ENCODE assay signal across 9 cellular contexts in genomic region chr4:173538148-173538902, GRCh38. TPM values are rescaled to one million over a fixed set of nuclear protein-coding genes. Genes with fewer than 3 reads are reported as not detected.
A peak's percentile ranks its signal among the peaks of the same experiment; 100 is the strongest.
DNase-seq lines count a peak whose midpoint lies in the region; ATAC-seq lines count a peak whose summit lies in the region.
"Had no signal": no experiment of that assay in that cellular context is flagged by ENCODE, and none has a peak within 500 bp of the region (broad histone marks: within the 10 kb centered on the region; RNA-seq: fewer than 3 reads in every experiment).

No MANE protein-coding gene starts in this region.

- peak overlapping the region; percentile 53 for H3K27ac ChIP-seq in muscle layer of duodenum (ENCODE audit: low read length)
- H3K27ac ChIP-seq: epithelial cell of prostate had no signal

- H3K4me3 Mint-ChIP-seq in dendritic cell treated with granulocyte-macrophage colony-stimulating factor and Interleukin-4, amounts not matched to agents 40 ng/mL and 50 ng/mL, for 4 days: peak overlapping the region; percentile 74

- peaks cover 84% of the 10 kb centered on the region for H3K27me3 Mint-ChIP-seq in dendritic cell treated with granulocyte-macrophage colony-stimulating factor and Interleukin-4, amounts not matched to agents 40 ng/mL and 50 ng/mL, for 4 days

- peaks cover 25% of the 10 kb centered on the region for H3K4me1 Mint-ChIP-seq in dendritic cell treated with granulocyte-macrophage colony-stimulating factor and Interleukin-4, amounts not matched to agents 40 ng/mL and 50 ng/mL, for 4 days (ENCODE audit: low read depth)

- no peaks in the 10 kb centered on the region for H3K36me3 Mint-ChIP-seq in dendritic cell treated with granulocyte-macrophage colony-stimulating factor and Interleukin-4, amounts not matched to agents 40 ng/mL and 50 ng/mL, for 4 days (ENCODE audit: low read depth)

- no peak overlapping the region for H3K27ac Mint-ChIP-seq in dendritic cell treated with granulocyte-macrophage colony-stimulating factor and Interleukin-4, amounts not matched to agents 40 ng/mL and 50 ng/mL, for 4 days

- ATAC-seq in HG03378 (IDR thresholded peaks at IDR 0.05; ENCODE audit: unreplicated experiment): no peak

- H3K9me3 Mint-ChIP-seq in dendritic cell treated with granulocyte-macrophage colony-stimulating factor and Interleukin-4, amounts not matched to agents 40 ng/mL and 50 ng/mL, for 4 days: no peaks in the 10 kb centered on the region

- DNase-seq in NCI-H1417 treated with DMSO at 0.1 percent for 48 hours (lab: John Stamatoyannopoulos, UW) (peak; percentile 24), HT-29 (ENCODE audit: low spot score) (no peak), NCI-H2171 treated with DMSO at 0.1 percent for 48 hours (lab: John Stamatoyannopoulos, UW) (no peak), Ammon's horn (ENCODE audit: low spot score) (no peak)

- peak overlapping the region; percentile 56 to 66 for H3K4me3 ChIP-seq in muscle layer of duodenum (ENCODE audit: low read depth in 1 of 2, low read length in 2 of 2)

- H3K9me3 ChIP-seq in ES-I3 (ENCODE audit: control insufficient read depth, insufficient read depth, low read length): no peaks in the 10 kb centered on the region; the same call in 1 of the 2 replicates
- H3K9me3 ChIP-seq in muscle layer of duodenum (ENCODE audit: control insufficient read depth in 1 of 2, low read length in 2 of 2): no peaks in the 10 kb centered on the region

- H3K4me1 ChIP-seq in ES-I3 (ENCODE audit: insufficient read depth, low read length) (no peaks in the 10 kb centered on the region), muscle layer of duodenum (ENCODE audit: control insufficient read depth in 1 of 2, insufficient read depth in 2 of 2, low read length in 2 of 2) (peaks cover 5 to 20% of the 10 kb centered on the region in 2 donors)

- peaks cover 20% of the 10 kb centered on the region for H3K27me3 ChIP-seq in muscle layer of duodenum (ENCODE audit: low read depth, low read length)

- peak overlapping the region; percentile 12; the same call in 1 of the 2 replicates for H3K9ac ChIP-seq in ES-I3 (ENCODE audit: low read depth, low read length)

- intact Hi-C loops in dendritic cell treated with granulocyte-macrophage colony-stimulating factor and Interleukin-4, amounts not matched to agents 40 ng/mL and 50 ng/mL, for 4 days (cut with micrococcal nuclease): no loop called here

- H3K36me3 ChIP-seq in ES-I3 (ENCODE audit: insufficient read depth, low read length) (no peaks in the 10 kb centered on the region), muscle layer of duodenum (ENCODE audit: control insufficient read depth in 1 of 2, insufficient read depth in 2 of 2, low read length in 2 of 2) (no peaks in the 10 kb centered on the region)

RNA-seq across cellular contexts. Expression of gene HAND2, which starts 8.3 kb away (rescaled TPM):
- not detected in 2 replicates for total RNA-seq in HT-29 (2014; rRNA removed; shearing (Covaris generic))
